In the genomic region with DNA sequence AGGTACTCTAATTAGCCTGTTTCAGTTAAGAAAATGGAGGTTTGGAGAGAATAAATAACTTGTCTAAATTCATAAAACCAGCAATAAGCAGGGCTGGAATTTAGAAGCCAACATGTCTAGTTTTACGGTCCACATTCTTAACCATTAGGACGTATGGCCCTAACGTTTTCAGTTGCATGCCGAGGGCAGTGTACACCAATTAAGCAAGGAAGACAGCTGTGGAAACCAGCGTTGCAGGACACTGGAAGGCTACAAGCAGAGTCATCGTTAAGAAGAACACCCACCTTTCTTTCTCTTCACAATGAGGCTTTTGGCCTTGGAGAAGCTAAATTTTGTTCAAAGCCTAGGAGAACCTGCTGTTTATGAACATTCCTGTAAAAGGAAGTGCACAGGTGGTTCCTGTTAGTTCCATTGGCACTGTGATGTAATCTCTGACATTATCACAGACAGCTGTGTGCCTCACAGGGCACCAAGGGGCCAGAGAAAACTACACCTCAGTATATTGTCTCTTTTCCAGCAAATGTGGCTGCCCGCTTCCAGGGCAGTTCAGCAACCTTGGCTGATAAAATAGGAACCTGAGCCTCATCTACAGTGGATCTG, we compare ENCODE assay signal across 24 cellular contexts. TPM values are rescaled to one million over a fixed set of nuclear protein-coding genes. Genes with fewer than 3 reads are reported as not detected.
DNase-seq lines count a peak whose midpoint lies in the region; TF ChIP-seq lines count a peak whose summit lies in the region.
"Had no signal": no experiment of that assay in that cellular context is flagged by ENCODE, and none has a peak within 500 bp of the region (broad histone marks: within the 10 kb centered on the region; RNA-seq: fewer than 3 reads in every experiment).

No MANE protein-coding gene starts in this region.

- H3K27me3 ChIP-seq in neural progenitor cell (no peaks in the 10 kb centered on the region), tibial artery (no peaks in the 10 kb centered on the region)
- H3K27me3 ChIP-seq: brain microvascular endothelial cell, foreskin keratinocyte, stomach, uterus had no signal

- no peaks in the 10 kb centered on the region for H3K79me2 ChIP-seq in neural progenitor cell (ENCODE audit: low read depth)

- H3K9me3 ChIP-seq in neural progenitor cell (ENCODE audit: low read depth) (no peaks in the 10 kb centered on the region), tibial artery (no peaks in the 10 kb centered on the region)
- H3K9me3 ChIP-seq: SK-N-SH, stomach, uterus had no signal

- no peak overlapping the region for H3K9ac ChIP-seq in neural progenitor cell
- H3K9ac ChIP-seq: SK-N-SH had no signal

- H3K4me3 ChIP-seq in coronary artery = no peak overlapping the region
- H3K4me3 ChIP-seq in neural progenitor cell = no peak overlapping the region
- H3K4me3 ChIP-seq in tibial artery = no peak overlapping the region
- H3K4me3 ChIP-seq: stomach, uterus had no signal

- TF ChIP-seq CTCF in coronary artery (IDR thresholded peaks at IDR 0.05) (no peak), neural progenitor cell (IDR thresholded peaks at IDR 0.05) (no peak), tibial artery (IDR thresholded peaks at IDR 0.05) (no peak)

- H3K4me1 Mint-ChIP-seq in neural progenitor cell (peaks cover 19% of the 10 kb centered on the region), immature natural killer cell (peaks cover 2 to 7% of the 10 kb centered on the region in 2 donors)

- peak overlapping the region; percentile 79 to 90 for H3K27ac ChIP-seq in coronary artery
- H3K27ac ChIP-seq in neural progenitor cell = peak overlapping the region; percentile 75
- peak overlapping the region; percentile 64 to 73 for H3K27ac ChIP-seq in tibial artery
- H3K27ac ChIP-seq: brain microvascular endothelial cell, C4-2B, foreskin keratinocyte, uterus had no signal

- DNase-seq in NCI-H2227 (lab: John Stamatoyannopoulos, UW; ENCODE audit: unreplicated experiment) (peak; percentile 47), NCI-H2227 treated with DMSO at 0.1 percent for 48 hours (lab: John Stamatoyannopoulos, UW) (no peak), coronary artery (ENCODE audit: low spot score) (no peak), neural progenitor cell (ENCODE audit: low spot score) (peak; percentile 11), tibial artery (no peak), HK-2 (ENCODE audit: unreplicated experiment) (no peak), GDM1 (lab: John Stamatoyannopoulos, UW) (no peak), immature natural killer cell (no peak)
- DNase-seq: activated CD4-positive, CD25-positive, alpha-beta regulatory T cell; activated CD8-positive, alpha-beta T cell treated with anti-CD3 and anti-CD28 coated beads, Interleukin-2, amount 10 ng/mL, durations not matched to agents 7 days and 5 days; activated naive CD4-positive, alpha-beta T cell treated with Interleukin-2 at 50 U/mL for 16 hours; activated T-cell treated with anti-CD3 and anti-CD28 coated beads, Interleukin-2, amount 50 U/mL, for 24 hours; brain microvascular endothelial cell; dermis blood vessel endothelial cell; foreskin keratinocyte; kidney glomerular epithelial cell; midbrain; NCI-H1105 treated with DMSO at 0.1 percent for 48 hours; SK-N-SH; stimulated activated CD4-positive, alpha-beta T cell treated with anti-CD3 and anti-CD28 coated beads, Interleukin-2, amount 100 ng/mL, for 48 hours; stomach; uterus had no signal

- no peaks in the 10 kb centered on the region for H4K20me1 ChIP-seq in neural progenitor cell (ENCODE audit: low read depth)

- H3K27me3 Mint-ChIP-seq in neural progenitor cell (ENCODE audit: insufficient read depth, low read depth) (peaks cover 2% of the 10 kb centered on the region), immature natural killer cell (ENCODE audit: low read depth in 3 of 3) (peaks cover 0 to 2% (median 0%) of the 10 kb centered on the region in 3 donors)
- H3K27me3 Mint-ChIP-seq: activated T-cell treated with anti-CD3 and anti-CD28 coated beads, Interleukin-2, amount 50 U/mL, for 24 hours had no signal

- H3K9me3 Mint-ChIP-seq in neural progenitor cell = no peaks in the 10 kb centered on the region
- no peaks in the 10 kb centered on the region for H3K9me3 Mint-ChIP-seq in immature natural killer cell
- H3K9me3 Mint-ChIP-seq: activated T-cell treated with anti-CD3 and anti-CD28 coated beads, Interleukin-2, amount 50 U/mL, for 24 hours; T-helper 2 cell treated with Interferon-gamma antibody and Interleukin-4, amounts not matched to agents 5 μg/mL and 100 μg/mL, for 36 hours had no signal

- H3K36me3 Mint-ChIP-seq in neural progenitor cell (no peaks in the 10 kb centered on the region), immature natural killer cell (no peaks in the 10 kb centered on the region)

- intact Hi-C loops in tibial artery (cut with DNase I; ENCODE audit: low total_unique reads) = no loop called here

- peak overlapping the region; percentile 68 for H3K4me2 ChIP-seq in neural progenitor cell
- H3K4me2 ChIP-seq: SK-N-SH had no signal

- peaks cover 16% of the 10 kb centered on the region for H3F3A ChIP-seq in neural progenitor cell (ENCODE audit: low read depth)

- H3K36me3 ChIP-seq in neural progenitor cell (no peaks in the 10 kb centered on the region), tibial artery (no peaks in the 10 kb centered on the region)
- H3K36me3 ChIP-seq: brain microvascular endothelial cell, stomach, uterus had no signal

- peaks cover 34% of the 10 kb centered on the region for H3K4me1 ChIP-seq in neural progenitor cell
- H3K4me1 ChIP-seq in tibial artery = peaks cover 0 to 98% (median 35%) of the 10 kb centered on the region in 4 donors
- H3K4me1 ChIP-seq: foreskin keratinocyte, uterus had no signal

- H3K4me3 Mint-ChIP-seq in neural progenitor cell (no peak overlapping the region), immature natural killer cell (no peak overlapping the region)
- H3K4me3 Mint-ChIP-seq: activated CD8-positive, alpha-beta T cell treated with anti-CD3 and anti-CD28 coated beads, Interleukin-2, amount 10 ng/mL, durations not matched to agents 7 days and 5 days; activated T-cell treated with anti-CD3 and anti-CD28 coated beads, Interleukin-2, amount 50 U/mL, for 24 hours; T-helper 2 cell treated with Interferon-gamma antibody and Interleukin-4, amounts not matched to agents 5 μg/mL and 100 μg/mL, for 36 hours had no signal

- no peak overlapping the region for H3K27ac Mint-ChIP-seq in neural progenitor cell
- no peak overlapping the region for H3K27ac Mint-ChIP-seq in immature natural killer cell
- H3K27ac Mint-ChIP-seq: activated CD8-positive, alpha-beta T cell treated with anti-CD3 and anti-CD28 coated beads, Interleukin-2, amount 10 ng/mL, durations not matched to agents 7 days and 5 days; activated T-cell treated with anti-CD3 and anti-CD28 coated beads, Interleukin-2, amount 50 U/mL, for 24 hours; T-helper 2 cell treated with Interferon-gamma antibody and Interleukin-4, amounts not matched to agents 5 μg/mL and 100 μg/mL, for 36 hours had no signal

- no peak overlapping the region for H2AFZ ChIP-seq in neural progenitor cell (replicated peaks)

RNA-seq across cellular contexts. Expression of gene MPP7, which starts 21.0 kb away (rescaled TPM):
- 6.1 and 8.5 TPM in 2 replicates for total RNA-seq in neural progenitor cell (ENCODE audit: low replicate concordance)
- 10 to 100 TPM; 11.7 to 20.9 (median 14.9) TPM for polyA plus RNA-seq in immature natural killer cell
- polyA plus RNA-seq: SK-N-SH had no signal

Comparison
In these comparisons a context has a peak if more than half of its experiments do, and no peak if none do; other contexts are left out.
1. DNase-seq: peak in NCI-H2227 (single experiment) and neural progenitor cell (single experiment); none in NCI-H2227 treated with DMSO at 0.1 percent for 48 hours (single experiment), coronary artery (single experiment), tibial artery (0 of 2), HK-2 (single experiment), GDM1 (single experiment) and immature natural killer cell (0 of 3).
2. Peak in every context shown above with its lines, with median percentiles within 50 percentile points of each other: H3K27ac ChIP-seq.